In genomic region chr2:178317807-178318206, GRCh38 we compare ENCODE assay signal across 21 cellular contexts.
"Had no signal": no experiment of that assay in that cellular context is flagged by ENCODE, and none has a peak within 500 bp of the region (broad histone marks: within the 10 kb centered on the region; RNA-seq: fewer than 3 reads in every experiment).

No MANE protein-coding gene starts in this region.

- H3K4me3 Mint-ChIP-seq: activated T-cell treated with anti-CD3 and anti-CD28 coated beads, Interleukin-2, amount 50 U/mL, for 72 hours; natural killer cell; stimulated activated naive CD8-positive, alpha-beta T cell treated with anti-CD3 and anti-CD28 coated beads, Interleukin-15, Interleukin-2, amounts not matched to agents 100 ng/mL and 50 ng/mL, for 24 hours had no signal

- H3K9me3 ChIP-seq: esophagus muscularis mucosa, gastroesophageal sphincter, heart right ventricle, ovary, psoas muscle, tibial nerve, uterus had no signal

- H3K4me1 ChIP-seq: esophagus muscularis mucosa, gastroesophageal sphincter, tibial nerve, uterus had no signal

- H3K4me3 ChIP-seq: cardiac muscle cell, esophagus muscularis mucosa, gastroesophageal sphincter, heart right ventricle, ovary, psoas muscle, tibial nerve, uterus had no signal

- H3K36me3 Mint-ChIP-seq: activated naive CD4-positive, alpha-beta T cell treated with anti-CD3 and anti-CD28 coated beads, Interleukin-2, amount 50 U/mL, for 72 hours; natural killer cell had no signal

- H3K27ac Mint-ChIP-seq: activated naive CD4-positive, alpha-beta T cell treated with anti-CD3 and anti-CD28 coated beads, Interleukin-2, amount 50 U/mL, for 72 hours; activated T-cell treated with anti-CD3 and anti-CD28 coated beads, Interleukin-2, amount 50 U/mL, for 72 hours; natural killer cell; stimulated activated naive CD8-positive, alpha-beta T cell treated with anti-CD3 and anti-CD28 coated beads, Interleukin-15, Interleukin-2, amounts not matched to agents 100 ng/mL and 50 ng/mL, for 24 hours had no signal

- H3K36me3 ChIP-seq: cardiac muscle cell, esophagus muscularis mucosa, gastroesophageal sphincter, heart right ventricle, ovary, tibial nerve, uterus had no signal

- DNase-seq: activated CD4-positive, alpha-beta T cell treated with anti-CD3 and anti-CD28 coated beads, Interleukin-2, amount 50 U/mL, for 4 hours; activated gamma-delta T cell; activated T-cell treated with anti-CD3 and anti-CD28 coated beads, Interleukin-2, amount 50 U/mL, for 72 hours; amygdala; dermis blood vessel endothelial cell; effector memory CD4-positive, alpha-beta T cell; heart right ventricle; natural killer cell; ovary; psoas muscle; right cardiac atrium; T1000; uterus; WERI-Rb-1 had no signal

- H3K27me3 ChIP-seq: cardiac muscle cell, esophagus muscularis mucosa, gastroesophageal sphincter, heart right ventricle, ovary, tibial nerve, uterus had no signal

- H3K27ac ChIP-seq: cardiac muscle cell, esophagus muscularis mucosa, gastroesophageal sphincter, heart right ventricle, ovary, psoas muscle, tibial nerve, uterus, WERI-Rb-1 had no signal

- H3K4me1 Mint-ChIP-seq: natural killer cell had no signal

- FAIRE-seq: endothelial cell of umbilical vein had no signal

- ATAC-seq: activated naive CD4-positive, alpha-beta T cell treated with anti-CD3 and anti-CD28 coated beads, Interleukin-2, amount 50 U/mL, for 72 hours; activated T-cell treated with anti-CD3 and anti-CD28 coated beads, Interleukin-2, amount 50 U/mL, for 72 hours; gastroesophageal sphincter; heart right ventricle; natural killer cell; right cardiac atrium had no signal
